In genomic region chr16:81604960-81605383, GRCh38 we compare ENCODE assay signal across 14 cellular contexts.
A peak's percentile ranks its signal among the peaks of the same experiment; 100 is the strongest.
DNase-seq lines count a peak whose midpoint lies in the region; ATAC-seq and TF ChIP-seq lines count a peak whose summit lies in the region.
"Had no signal": no experiment of that assay in that cellular context is flagged by ENCODE, and none has a peak within 500 bp of the region (broad histone marks: within the 10 kb centered on the region; RNA-seq: fewer than 3 reads in every experiment).

No MANE protein-coding gene starts in this region.

- ATAC-seq in RWPE2 (ENCODE audit: low read depth) (peak; percentile 88), GM19351 (IDR thresholded peaks at IDR 0.05; ENCODE audit: unreplicated experiment) (no peak)
- ATAC-seq in activated T-cell treated with anti-CD3 and anti-CD28 coated beads, Interleukin-2, amount 50 U/mL, for 4 hours, result no peak

- in situ Hi-C loops in KBM-7 (cut with MboI; ENCODE audit: low pct_unique_long_range_greater_than_20kb, low sequenced_read_pairs), result no loop called here

- peak overlapping the region; percentile 30 for H3K4ac ChIP-seq in trophoblast cell (ENCODE audit: low read depth, low read length)

- H4K8ac ChIP-seq in trophoblast cell (ENCODE audit: low read depth, low read length), result peak overlapping the region; percentile 21

- no peak overlapping the region for H2BK120ac ChIP-seq in trophoblast cell (ENCODE audit: insufficient read depth, low read length, poor library complexity)

- no peak overlapping the region for H2BK12ac ChIP-seq in trophoblast cell (ENCODE audit: low read length)

- intact Hi-C loops in esophagus squamous epithelium (cut with DNase I), result no loop called here

- peaks cover 32% of the 10 kb centered on the region for H3K79me1 ChIP-seq in trophoblast cell (ENCODE audit: low read length)

- no peaks in the 10 kb centered on the region for H3K9me3 ChIP-seq in RWPE2 (ENCODE audit: severe bottlenecking)
- no peaks in the 10 kb centered on the region for H3K9me3 ChIP-seq in esophagus squamous epithelium
- H3K9me3 ChIP-seq in trophoblast cell (ENCODE audit: insufficient read depth, low read depth, low read length), result no peaks in the 10 kb centered on the region

- peak overlapping the region; percentile 41 for H3K14ac ChIP-seq in trophoblast cell (ENCODE audit: low read length)

- no peak overlapping the region for H4K12ac ChIP-seq in trophoblast cell (ENCODE audit: low read depth, low read length)

- peaks cover 7% of the 10 kb centered on the region for H3K4me1 Mint-ChIP-seq in activated T-cell treated with anti-CD3 and anti-CD28 coated beads, Interleukin-2, amount 50 U/mL, for 4 hours (ENCODE audit: low read depth)

- no peaks in the 10 kb centered on the region for H3K27me3 Mint-ChIP-seq in activated T-cell treated with anti-CD3 and anti-CD28 coated beads, Interleukin-2, amount 50 U/mL, for 4 hours (ENCODE audit: low read depth)
- H3K27me3 Mint-ChIP-seq: naive B cell had no signal

- no peak overlapping the region for H3K23ac ChIP-seq in trophoblast cell (ENCODE audit: low read length)

- no peaks in the 10 kb centered on the region for H3K9me3 Mint-ChIP-seq in activated T-cell treated with anti-CD3 and anti-CD28 coated beads, Interleukin-2, amount 50 U/mL, for 4 hours
- H3K9me3 Mint-ChIP-seq: naive B cell had no signal

- peak overlapping the region; percentile 66 for H3K18ac ChIP-seq in trophoblast cell (ENCODE audit: low read length)

- peak overlapping the region; percentile 77 for H3K27ac ChIP-seq in RWPE2 (ENCODE audit: poor library complexity, severe bottlenecking)
- H3K27ac ChIP-seq in esophagus squamous epithelium, result peak overlapping the region; percentile 40 to 62 (median 52)
- H3K27ac ChIP-seq in trophoblast cell (ENCODE audit: low read depth, low read length), result peak overlapping the region; percentile 50

- H3K4me2 ChIP-seq in trophoblast cell (ENCODE audit: low read length), result no peak overlapping the region

- H4K91ac ChIP-seq in trophoblast cell (ENCODE audit: low read depth, low read length), result peak overlapping the region; percentile 58

- TF ChIP-seq CTCF in RWPE2 (IDR thresholded peaks at IDR 0.05; ENCODE audit: poor library complexity, severe bottlenecking), result no peak
- no peak for TF ChIP-seq CTCF in esophagus squamous epithelium (IDR thresholded peaks at IDR 0.05)

- H2AFZ ChIP-seq in trophoblast cell (ENCODE audit: insufficient read depth, low read length, poor library complexity), result no peak overlapping the region

- DNase-seq in EL (peak; percentile 78), RWPE2 (ENCODE audit: low spot score) (no peak), esophagus squamous epithelium (lab: John Stamatoyannopoulos, UW) (no peak), trophoblast cell (peak in 1 of 2 donors; percentile 59), KBM-7 (no peak), SKM-1 (lab: John Stamatoyannopoulos, UW; ENCODE audit: unreplicated experiment) (no peak)
- no peak for DNase-seq in activated T-cell treated with anti-CD3 and anti-CD28 coated beads, Interleukin-2, amount 50 U/mL, for 4 hours
- DNase-seq: activated effector memory CD4-positive, alpha-beta T cell treated with anti-CD3 and anti-CD28 coated beads, Interleukin-2, amount 50 U/mL, for 16 hours; cortex of kidney; naive B cell; NCI-H526; SW 1271 had no signal

- WGBS in esophagus squamous epithelium, 2 donors, result 33 to 52% methylated on average over 7 of the region's 8 CpGs
- WGBS in trophoblast cell (ENCODE audit: extremely low coverage, insufficient coverage, insufficient read length), result no CpG with 5 or more reads among the region's 8 CpGs

- no peak overlapping the region for H3K4me3 ChIP-seq in RWPE2 (ENCODE audit: severe bottlenecking)
- H3K4me3 ChIP-seq in esophagus squamous epithelium, result no peak overlapping the region
- no peak overlapping the region for H3K4me3 ChIP-seq in trophoblast cell (ENCODE audit: low read depth, low read length)
- H3K4me3 ChIP-seq: skin epidermis had no signal

- H3K4me1 ChIP-seq in RWPE2 (ENCODE audit: insufficient read depth, poor library complexity, severe bottlenecking) (peaks cover 41% of the 10 kb centered on the region), esophagus squamous epithelium (peaks cover 36 to 93% (median 47%) of the 10 kb centered on the region in 3 donors), trophoblast cell (ENCODE audit: control insufficient read depth in 1 of 2, insufficient read depth in 2 of 2, low read length in 2 of 2) (peaks cover 27 to 43% of the 10 kb centered on the region in 2 experiments)

- peak overlapping the region; percentile 11 for H2BK5ac ChIP-seq in trophoblast cell (ENCODE audit: low read depth, low read length, poor library complexity)

- no peak overlapping the region for H3K9ac ChIP-seq in trophoblast cell (ENCODE audit: low read length)

- TF ChIP-seq POLR2A in esophagus squamous epithelium (IDR thresholded peaks at IDR 0.05), result no peak

- H3K36me3 ChIP-seq in RWPE2 (ENCODE audit: low read depth) (peaks cover 41% of the 10 kb centered on the region), esophagus squamous epithelium (peaks cover 0 to 24% (median 5%) of the 10 kb centered on the region in 3 donors), trophoblast cell (ENCODE audit: control insufficient read depth in 1 of 2, insufficient read depth in 2 of 2, low read length in 2 of 2) (peaks cover 12 to 17% of the 10 kb centered on the region in 2 experiments)

- no peak overlapping the region for H3K4me3 Mint-ChIP-seq in activated T-cell treated with anti-CD3 and anti-CD28 coated beads, Interleukin-2, amount 50 U/mL, for 4 hours
- H3K4me3 Mint-ChIP-seq: naive B cell had no signal

- peaks cover 10% of the 10 kb centered on the region for H3K36me3 Mint-ChIP-seq in activated T-cell treated with anti-CD3 and anti-CD28 coated beads, Interleukin-2, amount 50 U/mL, for 4 hours (ENCODE audit: insufficient read depth)

- H3K27me3 ChIP-seq in RWPE2 (ENCODE audit: insufficient read depth, poor library complexity, severe bottlenecking) (no peaks in the 10 kb centered on the region), esophagus squamous epithelium (no peaks in the 10 kb centered on the region), trophoblast cell (ENCODE audit: insufficient read depth, low read length) (no peaks in the 10 kb centered on the region)

- peaks cover 24% of the 10 kb centered on the region for H3K79me2 ChIP-seq in trophoblast cell (ENCODE audit: control insufficient read depth, insufficient read depth, low read length, poor library complexity)

- peak overlapping the region; percentile 27 for H2AK5ac ChIP-seq in trophoblast cell (ENCODE audit: low read length)
